ENCODE assay signal across 20 cellular contexts in genomic region chr14:69727860-69728259, GRCh38. TPM values are rescaled to one million over a fixed set of nuclear protein-coding genes. Genes with fewer than 3 reads are reported as not detected.
DNase-seq lines count a peak whose midpoint lies in the region; ATAC-seq and TF ChIP-seq lines count a peak whose summit lies in the region.
"Had no signal": no experiment of that assay in that cellular context is flagged by ENCODE, and none has a peak within 500 bp of the region (broad histone marks: within the 10 kb centered on the region; RNA-seq: fewer than 3 reads in every experiment).

No MANE protein-coding gene starts in this region.

- H3K9me3 ChIP-seq in GM23248 (ENCODE audit: low read depth): no peaks in the 10 kb centered on the region
- no peaks in the 10 kb centered on the region for H3K9me3 ChIP-seq in gastrocnemius medialis
- H3K9me3 ChIP-seq: BE2C, colonic mucosa, tibial artery had no signal

- no peaks in the 10 kb centered on the region for H3K36me3 Mint-ChIP-seq in T-helper 1 cell treated with Interleukin-12 subunit alpha and Interleukin-12 subunit beta and Interleukin-4 antibody, amounts not matched to agents 30 μg/mL and 1 μg/mL, for 36 hours (ENCODE audit: low read depth)
- peaks cover under 1% of the 10 kb centered on the region for H3K36me3 Mint-ChIP-seq in effector memory CD8-positive, alpha-beta T cell (ENCODE audit: insufficient read depth)

- DNase-seq in T-helper 1 cell: no peak
- no peak for DNase-seq in GM23248
- no peak for DNase-seq in effector memory CD8-positive, alpha-beta T cell
- DNase-seq in gastrocnemius medialis: no peak
- DNase-seq in effector CD8-positive, alpha-beta T cell (lab: John Stamatoyannopoulos, UW): no peak
- DNase-seq in NCI-H2227 (lab: John Stamatoyannopoulos, UW; ENCODE audit: unreplicated experiment): no peak
- DNase-seq in DMS53 treated with DMSO at 0.1 percent for 48 hours (lab: John Stamatoyannopoulos, UW; ENCODE audit: unreplicated experiment): no peak
- DNase-seq: activated CD4-positive, alpha-beta T cell treated with anti-CD3 and anti-CD28 coated beads for 48 hours; BE2C; Calu3; colonic mucosa; left colon; NCI-H1105; NCI-H2029 treated with DMSO at 0.1 percent for 48 hours; NCI-H446; SHP77 treated with DMSO at 0.1 percent for 48 hours; stimulated activated naive CD8-positive, alpha-beta T cell treated with anti-CD3 and anti-CD28 coated beads, Interleukin-15, Interleukin-2, amounts not matched to agents 100 U/mL and 50 U/mL, for 24 hours; tibial artery had no signal

- H3K4me1 ChIP-seq in GM23248 (ENCODE audit: insufficient read depth) (no peaks in the 10 kb centered on the region), gastrocnemius medialis (peaks cover 0 to 4% of the 10 kb centered on the region in 2 donors)
- H3K4me1 ChIP-seq: BE2C had no signal

- no peak for ATAC-seq in effector memory CD8-positive, alpha-beta T cell (replicated peaks)
- no peak for ATAC-seq in gastrocnemius medialis
- ATAC-seq: stimulated activated naive CD8-positive, alpha-beta T cell treated with anti-CD3 and anti-CD28 coated beads, Interleukin-15, Interleukin-2, amounts not matched to agents 100 U/mL and 50 U/mL, for 24 hours had no signal

- no peak overlapping the region for H3K9ac ChIP-seq in GM23248

- no peak overlapping the region for H3K4me3 ChIP-seq in GM23248
- H3K4me3 ChIP-seq in gastrocnemius medialis: no peak overlapping the region
- H3K4me3 ChIP-seq: colonic mucosa had no signal

- H2AFZ ChIP-seq in GM23248: peak overlapping the region; percentile 86

- intact Hi-C loops in gastrocnemius medialis (cut with DNase I; ENCODE audit: low total_unique reads): loop anchor here (1.0 kb wide), 2 partner anchors 125 to 143 kb away; no protein-coding TSS in a partner anchor

- no peaks in the 10 kb centered on the region for H3K79me2 ChIP-seq in GM23248 (ENCODE audit: insufficient read depth)

- 70 to 75% methylated on average over 4 of the region's 4 CpGs for WGBS in GM23248 (ENCODE audit: low coverage in 1 of 2, low lambda C conversion rate in 2 of 2, missing lambda C conversion rate in 2 of 2), 2 experiments

- peak overlapping the region; percentile 72 for H3K27ac Mint-ChIP-seq in T-helper 1 cell treated with Interleukin-12 subunit alpha and Interleukin-12 subunit beta and Interleukin-4 antibody, amounts not matched to agents 30 μg/mL and 1 μg/mL, for 36 hours
- peak overlapping the region in 1 of 2 donors; percentile 81 for H3K27ac Mint-ChIP-seq in effector memory CD8-positive, alpha-beta T cell
- H3K27ac Mint-ChIP-seq: progenitor cell of endocrine pancreas had no signal

- H3K36me3 ChIP-seq in GM23248 (ENCODE audit: low read depth): no peaks in the 10 kb centered on the region
- H3K36me3 ChIP-seq in gastrocnemius medialis: no peaks in the 10 kb centered on the region
- H3K36me3 ChIP-seq: BE2C, colonic mucosa, tibial artery had no signal

- H3K27me3 ChIP-seq in GM23248 (replicated peaks; ENCODE audit: insufficient read depth) (no peaks in the 10 kb centered on the region), gastrocnemius medialis (no peaks in the 10 kb centered on the region)
- H3K27me3 ChIP-seq: BE2C, colonic mucosa, tibial artery had no signal

- H3K4me3 Mint-ChIP-seq in T-helper 1 cell treated with Interleukin-12 subunit alpha and Interleukin-12 subunit beta and Interleukin-4 antibody, amounts not matched to agents 30 μg/mL and 1 μg/mL, for 36 hours: peak overlapping the region; percentile 66
- peak overlapping the region; percentile 48 to 58 for H3K4me3 Mint-ChIP-seq in effector memory CD8-positive, alpha-beta T cell

- no peak for TF ChIP-seq CTCF in gastrocnemius medialis (IDR thresholded peaks at IDR 0.05 in 4 of 5, conservative IDR thresholded peaks at IDR 0.05 in 1 of 5)

- peaks cover 4% of the 10 kb centered on the region for H3K27me3 Mint-ChIP-seq in T-helper 1 cell treated with Interleukin-12 subunit alpha and Interleukin-12 subunit beta and Interleukin-4 antibody, amounts not matched to agents 30 μg/mL and 1 μg/mL, for 36 hours (ENCODE audit: low read depth)
- peaks cover 0 to 2% of the 10 kb centered on the region in 2 donors for H3K27me3 Mint-ChIP-seq in effector memory CD8-positive, alpha-beta T cell

- no peaks in the 10 kb centered on the region for H3F3A ChIP-seq in GM23248 (ENCODE audit: insufficient read depth)

- no peak for TF ChIP-seq POLR2A in gastrocnemius medialis (IDR thresholded peaks at IDR 0.05)

- H4K20me1 ChIP-seq in GM23248 (ENCODE audit: insufficient read depth): no peaks in the 10 kb centered on the region

- H3K27ac ChIP-seq in GM23248: no peak overlapping the region
- H3K27ac ChIP-seq in gastrocnemius medialis: peak overlapping the region; percentile 18 to 46 (median 38)
- H3K27ac ChIP-seq: colonic mucosa, tibial artery had no signal

- H3K9me2 ChIP-seq in GM23248 (ENCODE audit: insufficient read depth): no peaks in the 10 kb centered on the region

- in situ Hi-C loops in GM23248 (cut with MboI): loop anchor here (10.0 kb wide), 1 partner anchor 143 kb away; no protein-coding TSS in a partner anchor
- in situ Hi-C loops in gastrocnemius medialis (cut with MboI; ENCODE audit: low sequenced_read_pairs in 4 of 4): loop anchor here in 2 of 4 donors (5.0 to 10.0 kb wide), 2 partner anchors 121 to 123 kb away; no protein-coding TSS in a partner anchor

- H3K4me1 Mint-ChIP-seq in T-helper 1 cell treated with Interleukin-12 subunit alpha and Interleukin-12 subunit beta and Interleukin-4 antibody, amounts not matched to agents 30 μg/mL and 1 μg/mL, for 36 hours (ENCODE audit: low read depth): peaks cover 37% of the 10 kb centered on the region
- peaks cover 6 to 24% of the 10 kb centered on the region in 2 donors for H3K4me1 Mint-ChIP-seq in effector memory CD8-positive, alpha-beta T cell (ENCODE audit: low read depth in 2 of 2)

- H3K9me3 Mint-ChIP-seq in T-helper 1 cell treated with Interleukin-12 subunit alpha and Interleukin-12 subunit beta and Interleukin-4 antibody, amounts not matched to agents 30 μg/mL and 1 μg/mL, for 36 hours: no peaks in the 10 kb centered on the region
- H3K9me3 Mint-ChIP-seq in effector memory CD8-positive, alpha-beta T cell: no peaks in the 10 kb centered on the region

- H3K4me2 ChIP-seq in GM23248 (ENCODE audit: unreplicated experiment): no peak overlapping the region

RNA-seq across cellular contexts. Expression of gene SRSF5, which starts 39.1 kb away (rescaled TPM):
- total RNA-seq in GM23248 (2014; rRNA removed; shearing (Covaris generic)): 112 and 125 TPM in 2 replicates
- polyA plus RNA-seq in GM23248 (2016; fragmentation: Nextera tagmentation; extraction: Ambion mirVana): 207 and 227 TPM in 2 replicates
- 100 to 1,000 TPM in 1 of 4 donors, 10 to 100 TPM in 3; 57.5 to 113 (median 84.6) TPM for total RNA-seq in gastrocnemius medialis
